12 cellular contexts compared by ENCODE assay signal in the genomic region with DNA sequence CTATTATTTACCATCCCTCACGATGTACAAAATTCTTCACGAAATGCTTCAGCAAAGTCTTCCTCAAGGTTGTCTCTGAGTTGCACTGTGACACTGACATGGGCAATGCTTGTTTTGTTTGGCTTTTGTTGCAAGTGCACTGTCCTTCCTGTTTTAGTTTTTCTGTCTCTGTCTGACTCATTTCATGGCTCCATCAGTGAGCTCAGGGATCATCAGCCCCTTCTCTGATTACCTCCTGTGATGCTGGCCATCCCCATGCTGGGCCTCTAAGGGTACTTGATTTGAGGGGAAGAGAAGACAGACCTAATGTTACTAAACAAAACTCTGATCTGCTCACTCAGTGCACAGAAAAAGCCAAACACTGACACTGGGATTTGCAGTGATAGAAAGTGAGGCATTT. TPM values are rescaled to one million over a fixed set of nuclear protein-coding genes. Genes with fewer than 3 reads are reported as not detected.
A peak's percentile ranks its signal among the peaks of the same experiment; 100 is the strongest.
DNase-seq lines count a peak whose midpoint lies in the region; ATAC-seq and TF ChIP-seq lines count a peak whose summit lies in the region.
"Had no signal": no experiment of that assay in that cellular context is flagged by ENCODE, and none has a peak within 500 bp of the region (broad histone marks: within the 10 kb centered on the region; RNA-seq: fewer than 3 reads in every experiment).

No MANE protein-coding gene starts in this region.

- no peaks in the 10 kb centered on the region for H3K9me3 ChIP-seq in right cardiac atrium (ENCODE audit: control insufficient read depth, low read length)
- H3K9me3 ChIP-seq: A549 had no signal

- POLR2A ChIA-PET in activated CD4-positive, alpha-beta T cell treated with anti-CD3 and anti-CD28 coated beads, Interleukin-2, amount 10 ng/mL, durations not matched to agents 7 days and 5 days (lab: Charles Lee): no interaction called here

- H3K4me3 ChIP-seq in right cardiac atrium (ENCODE audit: low read length): no peak overlapping the region
- H3K4me3 ChIP-seq: A549 had no signal

- H3K27me3 ChIP-seq in right cardiac atrium (ENCODE audit: control insufficient read depth, insufficient read depth) (no peaks in the 10 kb centered on the region), foreskin keratinocyte (peaks cover 21% of the 10 kb centered on the region)

- H3K27ac ChIP-seq in right cardiac atrium (ENCODE audit: low read length) (no peak overlapping the region), foreskin keratinocyte (no peak overlapping the region)
- H3K27ac ChIP-seq: A549, VCaP had no signal

- peak; percentile 78 for ATAC-seq in GM21619 (IDR thresholded peaks at IDR 0.05; ENCODE audit: unreplicated experiment)
- peak; percentile 57 for ATAC-seq in HG03439 (IDR thresholded peaks at IDR 0.05; ENCODE audit: unreplicated experiment)
- no peak for ATAC-seq in right cardiac atrium
- ATAC-seq in foreskin keratinocyte: no peak

- CTCF ChIA-PET in activated CD4-positive, alpha-beta T cell treated with anti-CD3 and anti-CD28 coated beads, Interleukin-2, amount 10 ng/mL, durations not matched to agents 7 days and 5 days (lab: Charles Lee): interaction anchor here (0.9 to 1.6 kb wide), 6 partner anchors 9 to 44 kb away, joined by 3 to 4 read pairs (median 3); no protein-coding TSS in a partner anchor

- H3K27ac Mint-ChIP-seq in activated CD4-positive, alpha-beta T cell treated with anti-CD3 and anti-CD28 coated beads, Interleukin-2, amount 10 ng/mL, durations not matched to agents 7 days and 5 days: peak overlapping the region; percentile 0

- peaks cover 28% of the 10 kb centered on the region for H3K4me1 Mint-ChIP-seq in activated CD4-positive, alpha-beta T cell treated with anti-CD3 and anti-CD28 coated beads, Interleukin-2, amount 10 ng/mL, durations not matched to agents 7 days and 5 days

- H3K4me1 ChIP-seq in right cardiac atrium (ENCODE audit: control insufficient read depth, insufficient read depth, low read length) (peaks cover 1% of the 10 kb centered on the region), foreskin keratinocyte (no peaks in the 10 kb centered on the region)

- no peak overlapping the region for H3K4me3 Mint-ChIP-seq in activated CD4-positive, alpha-beta T cell treated with anti-CD3 and anti-CD28 coated beads, Interleukin-2, amount 10 ng/mL, durations not matched to agents 7 days and 5 days

- no peak for DNase-seq in activated CD4-positive, alpha-beta T cell treated with anti-CD3 and anti-CD28 coated beads, Interleukin-2, amount 10 ng/mL, durations not matched to agents 7 days and 5 days
- no peak for DNase-seq in activated CD4-positive, alpha-beta T cell treated with anti-CD3 and anti-CD28 coated beads for 48 hours
- DNase-seq in iris pigment epithelial cell (ENCODE audit: low read depth) (peak; percentile 16), SW 1271 (lab: John Stamatoyannopoulos, UW) (no peak), right cardiac atrium (no peak), foreskin keratinocyte (no peak)
- DNase-seq: NCI-H510A treated with DMSO at 0.1 percent for 48 hours had no signal

- 91% methylated on average over 2 of the region's 2 CpGs for WGBS in right cardiac atrium

- intact Hi-C loops in right cardiac atrium (cut with DNase I): no loop called here

- H3K36me3 Mint-ChIP-seq in activated CD4-positive, alpha-beta T cell treated with anti-CD3 and anti-CD28 coated beads, Interleukin-2, amount 10 ng/mL, durations not matched to agents 7 days and 5 days (ENCODE audit: low read depth): no peaks in the 10 kb centered on the region

- H3K27me3 Mint-ChIP-seq in activated CD4-positive, alpha-beta T cell treated with anti-CD3 and anti-CD28 coated beads, Interleukin-2, amount 10 ng/mL, durations not matched to agents 7 days and 5 days: no peaks in the 10 kb centered on the region

- H3K9me3 Mint-ChIP-seq in activated CD4-positive, alpha-beta T cell treated with anti-CD3 and anti-CD28 coated beads, Interleukin-2, amount 10 ng/mL, durations not matched to agents 7 days and 5 days: no peaks in the 10 kb centered on the region

- no peak for TF ChIP-seq CTCF in foreskin keratinocyte (conservative IDR thresholded peaks at IDR 0.05)

RNA-seq across cellular contexts. Expression of a gene that starts 37.6 kb away (rescaled TPM):
- 10 to 100 TPM; 36.0 to 36.2 TPM for total RNA-seq in activated CD4-positive, alpha-beta T cell treated with anti-CD3 and anti-CD28 coated beads, Interleukin-2, amount 10 ng/mL, durations not matched to agents 7 days and 5 days
- total RNA-seq in right cardiac atrium: 10 to 100 TPM; 22.1 to 25.5 (median 23.8) TPM
- 6.6 TPM for polyA plus RNA-seq in right cardiac atrium
- total RNA-seq in foreskin keratinocyte: 14.9 and 16.2 TPM in 2 replicates
- polyA plus RNA-seq in foreskin keratinocyte: 2.2 and 2.8 TPM in 2 replicates

RNA-seq across cellular contexts. Expression of a gene that starts 47.2 kb away (rescaled TPM):
- under 1 TPM; 0.17 to 0.29 TPM for total RNA-seq in activated CD4-positive, alpha-beta T cell treated with anti-CD3 and anti-CD28 coated beads, Interleukin-2, amount 10 ng/mL, durations not matched to agents 7 days and 5 days
- total RNA-seq in right cardiac atrium: 10 to 100 TPM in 1 of 4 donors, 1 to 10 TPM in 3; 4.1 to 98.5 (median 6.3) TPM
- 57.4 TPM for polyA plus RNA-seq in right cardiac atrium
- total RNA-seq in foreskin keratinocyte: 0.04 and 0.07 TPM in 2 replicates
- polyA plus RNA-seq in foreskin keratinocyte: 0.01 TPM in 1 of 2 replicates, not detected in the other
- total RNA-seq: epithelial cell of proximal tubule had no signal

Comparison
In these comparisons a context has a peak if more than half of its experiments do, and no peak if none do; other contexts are left out.
1. ATAC-seq: peak in GM21619 (single experiment) and HG03439 (single experiment); none in right cardiac atrium (0 of 2) and foreskin keratinocyte (single experiment).